15 cellular contexts compared by ENCODE assay signal in the genomic region with DNA sequence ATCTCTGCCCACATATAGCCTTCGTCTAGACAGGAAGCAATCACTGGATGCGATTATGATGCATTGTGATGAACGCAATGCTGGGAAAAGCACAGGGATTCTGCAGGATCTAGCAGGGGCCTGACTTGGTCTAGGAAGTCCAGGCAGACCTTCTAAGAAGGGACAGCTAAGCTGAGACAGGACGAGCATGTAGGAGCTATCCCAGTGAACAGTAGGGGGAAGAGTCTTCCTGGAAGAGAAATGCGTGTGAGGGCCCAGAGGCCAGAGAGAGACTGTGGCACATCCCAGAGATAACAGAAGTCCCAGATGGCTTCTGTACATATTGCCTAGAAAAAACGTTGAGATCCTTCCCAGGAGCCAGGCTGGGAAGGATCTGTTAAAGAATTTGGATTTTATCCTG.
"Had no signal": no experiment of that assay in that cellular context is flagged by ENCODE, and none has a peak within 500 bp of the region (broad histone marks: within the 10 kb centered on the region; RNA-seq: fewer than 3 reads in every experiment).

No MANE protein-coding gene starts in this region.

- H3K4me1 Mint-ChIP-seq: activated naive CD4-positive, alpha-beta T cell treated with anti-CD3 and anti-CD28 coated beads, Interleukin-2, amount 50 U/mL, for 24 hours had no signal

- DNase-seq: activated T-cell treated with anti-CD3 and anti-CD28 coated beads, Interleukin-2, amount 50 U/mL, for 1 hour; erythroblast; foreskin melanocyte; head of caudate nucleus; left lung; nucleus accumbens; stimulated activated CD4-positive, alpha-beta T cell treated with anti-CD3 and anti-CD28 coated beads, Interleukin-2, amount 100 ng/mL, for 24 hours; stimulated activated naive CD4-positive, alpha-beta T cell treated with Interleukin-2 at 50 U/mL for 16 hours; T-helper 2 cell had no signal

- H3K4me3 ChIP-seq: left lung, suprapubic skin had no signal

- H3K36me3 Mint-ChIP-seq: activated naive CD4-positive, alpha-beta T cell treated with anti-CD3 and anti-CD28 coated beads, Interleukin-2, amount 50 U/mL, for 24 hours; memory B cell; type B pancreatic cell had no signal

- H3K4me3 Mint-ChIP-seq: activated naive CD4-positive, alpha-beta T cell treated with anti-CD3 and anti-CD28 coated beads, Interleukin-2, amount 50 U/mL, for 24 hours; dendritic cell treated with granulocyte-macrophage colony-stimulating factor and Interleukin-4, amounts not matched to agents 40 ng/mL and 50 ng/mL, for 4 days; memory B cell; natural killer cell treated with Interleukin-12 subunit alpha and Interleukin-12 subunit beta and Interleukin-15 and Interleukin-18, amount 100 ng/mL, for 72 hours; type B pancreatic cell had no signal

- H3K36me3 ChIP-seq: left lung, suprapubic skin had no signal

- H3K27me3 ChIP-seq: left lung, suprapubic skin had no signal

- H3K4me1 ChIP-seq: left lung, suprapubic skin had no signal

- H3K9me3 Mint-ChIP-seq: activated naive CD4-positive, alpha-beta T cell treated with anti-CD3 and anti-CD28 coated beads, Interleukin-2, amount 50 U/mL, for 24 hours; dendritic cell treated with granulocyte-macrophage colony-stimulating factor and Interleukin-4, amounts not matched to agents 40 ng/mL and 50 ng/mL, for 4 days; natural killer cell treated with Interleukin-12 subunit alpha and Interleukin-12 subunit beta and Interleukin-15 and Interleukin-18, amount 100 ng/mL, for 72 hours; type B pancreatic cell had no signal

- H3K27ac ChIP-seq: left lung, suprapubic skin had no signal

- H3K27ac Mint-ChIP-seq: activated naive CD4-positive, alpha-beta T cell treated with anti-CD3 and anti-CD28 coated beads, Interleukin-2, amount 50 U/mL, for 24 hours; dendritic cell treated with granulocyte-macrophage colony-stimulating factor and Interleukin-4, amounts not matched to agents 40 ng/mL and 50 ng/mL, for 4 days; memory B cell; type B pancreatic cell had no signal

- H3K9me3 ChIP-seq: left lung, suprapubic skin had no signal
